ENCODE assay signal across 21 cellular contexts in the genomic region with DNA sequence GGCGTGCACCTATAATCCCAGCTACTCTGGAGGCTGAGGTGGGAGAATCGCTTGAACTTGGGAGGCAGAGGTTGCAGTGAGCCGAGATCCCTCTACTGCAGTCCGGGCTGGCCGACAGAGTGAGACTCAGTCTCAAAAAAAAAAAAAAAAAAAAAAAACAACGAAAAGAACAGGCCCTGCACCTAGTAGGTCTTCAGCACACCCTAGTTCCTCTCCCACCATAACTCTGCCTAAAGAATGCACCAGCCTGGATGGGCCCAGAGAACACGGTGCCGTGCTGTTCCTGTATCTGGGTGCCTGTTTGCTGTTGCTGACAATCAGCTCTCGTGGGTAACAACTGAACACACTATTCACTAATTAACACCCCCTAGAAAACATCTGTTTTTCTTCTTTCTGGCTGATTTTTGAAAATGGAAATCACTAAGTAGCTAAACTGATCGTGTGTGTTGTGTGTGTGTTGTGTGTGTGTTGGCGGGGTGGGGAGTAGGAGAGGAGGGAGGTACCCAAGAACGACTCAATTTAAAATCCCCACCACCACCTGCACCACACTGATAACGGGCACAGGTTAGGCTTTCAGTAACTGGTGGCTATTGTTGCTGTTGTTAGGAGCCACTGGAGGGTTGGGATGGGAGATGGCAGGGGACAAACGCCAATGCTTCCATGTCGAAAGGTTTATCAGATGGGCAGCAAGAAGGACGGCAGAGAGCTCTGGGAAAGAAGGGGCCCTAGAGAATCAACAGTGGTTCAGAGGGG.
"Had no signal": no experiment of that assay in that cellular context is flagged by ENCODE, and none has a peak within 500 bp of the region (broad histone marks: within the 10 kb centered on the region; RNA-seq: fewer than 3 reads in every experiment).

No MANE protein-coding gene starts in this region.

- H3K27ac ChIP-seq: KMS-11, RWPE1 had no signal

- H3K4me2 ChIP-seq: KMS-11, SK-N-SH had no signal

- DNase-seq: Kasumi-1, MM.1S, NCI-H1092 treated with DMSO at 0.1 percent for 48 hours, NCI-H1436, NCI-H187, NCI-H2029, NCI-H2081 treated with DMSO at 0.1 percent for 48 hours, NCI-H2171, NCI-H226, NCI-H446, NCI-H510A, NCI-H524 treated with DMSO at 0.1 percent for 48 hours, NCI-H69, NCI-H774, PC-3, SHP77, SK-N-SH, SW 1271 had no signal

- H3K9me3 ChIP-seq: SK-N-SH had no signal

- ATAC-seq: Panc1, PC-3 had no signal

- H3K9ac ChIP-seq: KMS-11, SK-N-SH had no signal
